ENCODE assay signal across 14 cellular contexts in the genomic region with DNA sequence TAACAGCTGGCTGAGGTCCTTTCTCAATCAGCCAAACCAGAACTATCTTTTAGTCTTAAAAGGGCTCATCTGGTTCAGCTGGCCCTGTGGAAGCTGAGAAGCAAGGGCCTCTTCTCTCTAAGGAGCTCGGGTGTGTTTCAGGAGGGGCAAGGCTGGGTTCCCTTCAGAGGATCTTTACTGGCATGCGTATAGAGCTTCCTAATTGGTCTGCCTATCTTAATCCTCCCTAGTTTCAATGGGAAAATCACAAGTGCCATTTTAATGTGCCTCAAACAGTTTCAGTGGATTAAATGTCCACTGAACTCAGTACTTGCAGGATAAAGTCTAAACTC.
DNase-seq lines count a peak whose midpoint lies in the region; ATAC-seq and TF ChIP-seq lines count a peak whose summit lies in the region.
"Had no signal": no experiment of that assay in that cellular context is flagged by ENCODE, and none has a peak within 500 bp of the region (broad histone marks: within the 10 kb centered on the region; RNA-seq: fewer than 3 reads in every experiment).

No MANE protein-coding gene starts in this region.

- intact Hi-C loops in left ventricle myocardium inferior (cut with micrococcal nuclease) = no loop called here
- intact Hi-C loops in activated T-helper 1 cell treated with anti-CD3 and anti-CD28 coated beads, Interleukin-12 subunit alpha, Interleukin-12 subunit beta, Interleukin-2, Interleukin-4 antibody, amounts not matched to agents 30 ng/mL and 10 ng/mL and 1 ng/mL, durations not matched to agents 14 hours and 24 hours and 36 hours (cut with micrococcal nuclease) = no loop called here
- intact Hi-C loops in activated CD4-positive, alpha-beta T cell treated with anti-CD3 and anti-CD28 coated beads, Interleukin-2, amount 10 ng/mL, durations not matched to agents 24 days and 14 days (cut with micrococcal nuclease) = no loop called here

- peaks cover 8% of the 10 kb centered on the region for H3K27me3 Mint-ChIP-seq in activated T-helper 1 cell treated with anti-CD3 and anti-CD28 coated beads, Interleukin-12 subunit alpha, Interleukin-12 subunit beta, Interleukin-2, Interleukin-4 antibody, amounts not matched to agents 30 ng/mL and 10 ng/mL and 1 ng/mL, durations not matched to agents 14 hours and 24 hours and 36 hours (ENCODE audit: insufficient read depth)
- H3K27me3 Mint-ChIP-seq in activated CD4-positive, alpha-beta T cell treated with anti-CD3 and anti-CD28 coated beads, Interleukin-2, amount 10 ng/mL, durations not matched to agents 24 days and 14 days = peaks cover 19% of the 10 kb centered on the region
- H3K27me3 Mint-ChIP-seq: dendritic cell treated with granulocyte-macrophage colony-stimulating factor and Interleukin-4, amounts not matched to agents 40 ng/mL and 50 ng/mL, for 4 days; naive B cell had no signal

- DNase-seq in ELF-1 (ENCODE audit: low read depth, low spot score) (peak; percentile 18), left ventricle myocardium inferior (no peak), activated gamma-delta T cell (lab: John Stamatoyannopoulos, UW) (no peak), left lobe of liver (ENCODE audit: low spot score) (no peak)
- no peak for DNase-seq in activated T-helper 1 cell treated with anti-CD3 and anti-CD28 coated beads, Interleukin-12 subunit alpha, Interleukin-12 subunit beta, Interleukin-2, Interleukin-4 antibody, amounts not matched to agents 30 ng/mL and 10 ng/mL and 1 ng/mL, durations not matched to agents 14 hours and 24 hours and 36 hours (ENCODE audit: low spot score)
- DNase-seq in activated CD4-positive, alpha-beta T cell treated with anti-CD3 and anti-CD28 coated beads, Interleukin-2, amount 10 ng/mL, durations not matched to agents 24 days and 14 days = no peak
- DNase-seq: activated effector memory CD4-positive, alpha-beta T cell treated with Interleukin-2 at 50 U/mL for 16 hours; CD4-positive, CD25-positive, alpha-beta regulatory T cell; naive B cell; NCI-H1105 treated with DMSO at 0.1 percent for 48 hours had no signal

- no peaks in the 10 kb centered on the region for H3K4me1 Mint-ChIP-seq in activated T-helper 1 cell treated with anti-CD3 and anti-CD28 coated beads, Interleukin-12 subunit alpha, Interleukin-12 subunit beta, Interleukin-2, Interleukin-4 antibody, amounts not matched to agents 30 ng/mL and 10 ng/mL and 1 ng/mL, durations not matched to agents 14 hours and 24 hours and 36 hours (ENCODE audit: low read depth)
- peaks cover 2% of the 10 kb centered on the region for H3K4me1 Mint-ChIP-seq in activated CD4-positive, alpha-beta T cell treated with anti-CD3 and anti-CD28 coated beads, Interleukin-2, amount 10 ng/mL, durations not matched to agents 24 days and 14 days
- H3K4me1 Mint-ChIP-seq: CD4-positive, CD25-positive, alpha-beta regulatory T cell; naive B cell had no signal

- no peak overlapping the region for H3K27ac Mint-ChIP-seq in activated T-helper 1 cell treated with anti-CD3 and anti-CD28 coated beads, Interleukin-12 subunit alpha, Interleukin-12 subunit beta, Interleukin-2, Interleukin-4 antibody, amounts not matched to agents 30 ng/mL and 10 ng/mL and 1 ng/mL, durations not matched to agents 14 hours and 24 hours and 36 hours
- no peak overlapping the region for H3K27ac Mint-ChIP-seq in activated CD4-positive, alpha-beta T cell treated with anti-CD3 and anti-CD28 coated beads, Interleukin-2, amount 10 ng/mL, durations not matched to agents 24 days and 14 days
- H3K27ac Mint-ChIP-seq: CD4-positive, CD25-positive, alpha-beta regulatory T cell; dendritic cell treated with granulocyte-macrophage colony-stimulating factor and Interleukin-4, amounts not matched to agents 40 ng/mL and 50 ng/mL, for 4 days had no signal

- H3K27me3 ChIP-seq in left ventricle myocardium inferior (ENCODE audit: low read depth) = no peaks in the 10 kb centered on the region

- peaks cover 31% of the 10 kb centered on the region for H3K36me3 ChIP-seq in left ventricle myocardium inferior

- no peaks in the 10 kb centered on the region for H3K9me3 ChIP-seq in left ventricle myocardium inferior (replicated peaks)

- H3K36me3 Mint-ChIP-seq in activated T-helper 1 cell treated with anti-CD3 and anti-CD28 coated beads, Interleukin-12 subunit alpha, Interleukin-12 subunit beta, Interleukin-2, Interleukin-4 antibody, amounts not matched to agents 30 ng/mL and 10 ng/mL and 1 ng/mL, durations not matched to agents 14 hours and 24 hours and 36 hours (ENCODE audit: low read depth) = no peaks in the 10 kb centered on the region
- H3K36me3 Mint-ChIP-seq in activated CD4-positive, alpha-beta T cell treated with anti-CD3 and anti-CD28 coated beads, Interleukin-2, amount 10 ng/mL, durations not matched to agents 24 days and 14 days (ENCODE audit: low read depth) = no peaks in the 10 kb centered on the region
- H3K36me3 Mint-ChIP-seq: CD4-positive, CD25-positive, alpha-beta regulatory T cell had no signal

- H3K4me1 ChIP-seq in left ventricle myocardium inferior = peaks cover 34% of the 10 kb centered on the region

- H3K4me3 Mint-ChIP-seq in activated T-helper 1 cell treated with anti-CD3 and anti-CD28 coated beads, Interleukin-12 subunit alpha, Interleukin-12 subunit beta, Interleukin-2, Interleukin-4 antibody, amounts not matched to agents 30 ng/mL and 10 ng/mL and 1 ng/mL, durations not matched to agents 14 hours and 24 hours and 36 hours = no peak overlapping the region
- H3K4me3 Mint-ChIP-seq in activated CD4-positive, alpha-beta T cell treated with anti-CD3 and anti-CD28 coated beads, Interleukin-2, amount 10 ng/mL, durations not matched to agents 24 days and 14 days = no peak overlapping the region
- H3K4me3 Mint-ChIP-seq: CD4-positive, CD25-positive, alpha-beta regulatory T cell; dendritic cell treated with granulocyte-macrophage colony-stimulating factor and Interleukin-4, amounts not matched to agents 40 ng/mL and 50 ng/mL, for 4 days; naive B cell had no signal

- TF ChIP-seq CTCF in left ventricle myocardium inferior (IDR thresholded peaks at IDR 0.05; ENCODE audit: borderline replicate concordance) = no peak

- H3K4me3 ChIP-seq in left ventricle myocardium inferior (no peak overlapping the region), skin epidermis (no peak overlapping the region)

- ATAC-seq in SK-N-SH treated with all-trans-retinoic acid at 6 μM for 48 hours (peak; percentile 18), left lobe of liver (no peak)

- no peaks in the 10 kb centered on the region for H3K9me3 Mint-ChIP-seq in activated T-helper 1 cell treated with anti-CD3 and anti-CD28 coated beads, Interleukin-12 subunit alpha, Interleukin-12 subunit beta, Interleukin-2, Interleukin-4 antibody, amounts not matched to agents 30 ng/mL and 10 ng/mL and 1 ng/mL, durations not matched to agents 14 hours and 24 hours and 36 hours
- H3K9me3 Mint-ChIP-seq in activated CD4-positive, alpha-beta T cell treated with anti-CD3 and anti-CD28 coated beads, Interleukin-2, amount 10 ng/mL, durations not matched to agents 24 days and 14 days = no peaks in the 10 kb centered on the region
- H3K9me3 Mint-ChIP-seq: dendritic cell treated with granulocyte-macrophage colony-stimulating factor and Interleukin-4, amounts not matched to agents 40 ng/mL and 50 ng/mL, for 4 days; naive B cell had no signal

- H3K27ac ChIP-seq in left ventricle myocardium inferior (replicated peaks) (peak overlapping the region; percentile 79), skin epidermis (peak overlapping the region in 11 of 21 experiments; percentile 18 to 74 (median 41))
- H3K27ac ChIP-seq: HL-60 had no signal

TF ChIP-seq in SK-N-SH treated with all-trans-retinoic acid at 6 μM for 48 hours, 23 proteins besides CTCF, POLR2A, EP300 and RAD21 (continues in another document):
- no peak for TF ChIP-seq PATZ1 (CRISPR knock-in tag; IDR thresholded peaks at IDR 0.05; ENCODE audit: borderline replicate concordance)
- TF ChIP-seq POU6F1 (CRISPR knock-in tag; IDR thresholded peaks at IDR 0.05; ENCODE audit: borderline replicate concordance, low read depth) = no peak
- TF ChIP-seq OSR1 (CRISPR knock-in tag; IDR thresholded peaks at IDR 0.05) = no peak
- TF ChIP-seq ARNTL (CRISPR knock-in tag; IDR thresholded peaks at IDR 0.05; ENCODE audit: borderline replicate concordance, low read depth) = no peak
- TF ChIP-seq RARB (CRISPR knock-in tag; IDR thresholded peaks at IDR 0.05) = no peak
- TF ChIP-seq PPARA (CRISPR knock-in tag; IDR thresholded peaks at IDR 0.05; ENCODE audit: borderline replicate concordance) = no peak
- no peak for TF ChIP-seq TCF4 (CRISPR knock-in tag; IDR thresholded peaks at IDR 0.05; ENCODE audit: borderline replicate concordance)
- TF ChIP-seq BACH2 (CRISPR knock-in tag; IDR thresholded peaks at IDR 0.05; ENCODE audit: borderline replicate concordance) = no peak
- TF ChIP-seq GLIS3 (CRISPR knock-in tag; IDR thresholded peaks at IDR 0.05) = no peak
- no peak for TF ChIP-seq SNAI2 (CRISPR knock-in tag; IDR thresholded peaks at IDR 0.05)
- TF ChIP-seq ZFP3 (CRISPR knock-in tag; IDR thresholded peaks at IDR 0.05) = no peak
